ENCODE assay signal across 1 cellular context in the genomic region with DNA sequence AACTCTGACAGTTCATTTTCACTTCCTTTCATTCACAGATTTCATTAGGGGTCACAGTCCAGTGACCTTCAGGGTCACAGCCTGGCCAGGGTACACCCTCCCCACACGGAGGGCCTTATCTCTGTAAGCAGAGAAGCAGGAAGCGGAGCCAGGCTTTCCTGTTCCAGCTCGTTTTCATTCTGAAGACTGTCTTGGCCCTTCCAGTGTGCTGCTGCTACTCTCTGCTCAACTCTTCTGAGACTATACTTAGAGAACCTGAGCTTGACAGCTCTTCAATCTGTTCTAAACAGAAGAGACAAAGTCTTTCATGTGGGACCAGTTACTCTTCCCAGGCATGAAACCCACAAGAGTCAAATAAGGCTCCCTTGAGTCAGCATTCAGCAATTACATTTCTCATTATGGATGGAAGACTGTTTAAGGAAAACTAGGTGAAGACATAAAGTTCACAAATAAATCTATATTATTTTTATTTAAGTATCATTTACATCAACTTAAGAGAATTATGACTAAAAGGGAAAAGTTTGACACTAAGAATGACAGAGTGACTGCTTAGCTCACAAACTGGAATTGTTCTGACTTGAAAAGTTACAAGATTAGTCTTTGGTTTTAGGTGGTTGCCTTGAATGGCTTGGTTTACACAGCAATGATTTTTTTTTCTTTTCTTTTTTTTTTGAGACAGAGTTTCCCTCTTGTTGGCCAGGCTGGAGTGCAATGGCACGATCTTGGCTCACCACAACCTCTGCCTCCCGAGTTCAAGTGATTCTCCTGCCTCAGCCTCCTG.
TF ChIP-seq lines count a peak whose summit lies in the region.

No MANE protein-coding gene starts in this region.

TF ChIP-seq in K562, 482 proteins besides CTCF, POLR2A, EP300 and RAD21 (continues in another document):
- TF ChIP-seq ZBTB40 (IDR thresholded peaks at IDR 0.05) (0 out of 2 replicates have a peak, but pooled peaks have one; percentile 25), ZBTB40 (CRISPR knock-in tag; IDR thresholded peaks at IDR 0.05) (no peak), TBL1XR1 (IDR thresholded peaks at IDR 0.05; ENCODE audit: low read length in 2 of 2) (peak in 1 of 2 experiments; percentile 65; a peak in 2 of 4 replicates), POLR2AphosphoS5 (IDR thresholded peaks at IDR 0.05; ENCODE audit: control insufficient read depth, insufficient read depth, low read depth, low read length) (peak; percentile 70; the same call in 1 of the 2 replicates), MAZ (CRISPR knock-in tag; conservative IDR thresholded peaks at IDR 0.05 in 1 of 2, IDR thresholded peaks at IDR 0.05 in 1 of 2) (peak; percentile 27 to 64; a peak in 2 of 4 replicates), ZNF184 (CRISPR knock-in tag; IDR thresholded peaks at IDR 0.05) (no peak), CBFA2T3 (IDR thresholded peaks at IDR 0.05) (peak; percentile 93), HNRNPH1 (optimal IDR thresholded peaks at IDR 0.05; ENCODE audit: low read depth, low read length) (no peak), CREB1 (IDR thresholded peaks at IDR 0.05) (0 out of 2 replicates have a peak, but pooled peaks have one; percentile 16), CREB1 (CRISPR knock-in tag; IDR thresholded peaks at IDR 0.05) (no peak), ETS2 (tag; IDR thresholded peaks at IDR 0.05; ENCODE audit: borderline replicate concordance, poor library complexity, severe bottlenecking) (no peak), SIX5 (IDR thresholded peaks at IDR 0.05; ENCODE audit: borderline replicate concordance in 1 of 2, insufficient read depth in 1 of 2, low read depth in 1 of 2, low read length in 2 of 2) (0 out of 4 replicates have a peak, but pooled peaks of 1 of the 2 experiments have one; percentile 4), HDAC1 (IDR thresholded peaks at IDR 0.05) (peak in 1 of 2 experiments; percentile 84; a peak in 2 of 4 replicates), DEAF1 (CRISPR knock-in tag; IDR thresholded peaks at IDR 0.05) (no peak), MTF1 (CRISPR knock-in tag; IDR thresholded peaks at IDR 0.05; ENCODE audit: borderline replicate concordance) (no peak), LEF1 (IDR thresholded peaks at IDR 0.05) (peak; percentile 84), ZBTB7A (IDR thresholded peaks at IDR 0.05; ENCODE audit: borderline replicate concordance, control insufficient read depth, low read depth, low read length) (peak; percentile 82; the same call in 1 of the 2 replicates), DPF2 (IDR thresholded peaks at IDR 0.05) (peak; percentile 81), STAT5B (CRISPR knock-in tag; IDR thresholded peaks at IDR 0.05) (no peak), RFX5 (IDR thresholded peaks at IDR 0.05; ENCODE audit: low read depth, low read length) (no peak), ATF1 (CRISPR knock-in tag; IDR thresholded peaks at IDR 0.05) (no peak), ATF1 (tag; IDR thresholded peaks at IDR 0.05) (peak; percentile 44), KDM4B (IDR thresholded peaks at IDR 0.05; ENCODE audit: borderline replicate concordance in 2 of 2, low read depth in 1 of 2) (no peak), FOXK2 (conservative IDR thresholded peaks at IDR 0.05 in 1 of 2, IDR thresholded peaks at IDR 0.05 in 1 of 2; ENCODE audit: low read depth in 2 of 2) (no peak; a peak in 1 of 4 replicates), ETV6 (IDR thresholded peaks at IDR 0.05; ENCODE audit: borderline replicate concordance in 1 of 2, low read depth in 2 of 2, low read length in 1 of 2) (peak; percentile 82 to 96; a peak in 3 of 4 replicates), ETV6 (CRISPR knock-in tag; IDR thresholded peaks at IDR 0.05; ENCODE audit: borderline replicate concordance) (no peak), NFE2L1 (tag; IDR thresholded peaks at IDR 0.05; ENCODE audit: borderline replicate concordance, low read depth) (no peak), ARID2 (IDR thresholded peaks at IDR 0.05) (no peak), OTX1 (CRISPR knock-in tag; IDR thresholded peaks at IDR 0.05) (no peak), ZNF133 (CRISPR knock-in tag; IDR thresholded peaks at IDR 0.05) (no peak), ZNF347 (CRISPR knock-in tag; IDR thresholded peaks at IDR 0.05; ENCODE audit: low read depth) (no peak), ATF7 (IDR thresholded peaks at IDR 0.05) (peak; percentile 15; the same call in 1 of the 2 replicates), FOSL1 (tag; conservative IDR thresholded peaks at IDR 0.05) (0 out of 2 replicates have a peak, but pooled peaks have one; percentile 17), GATA2 (CRISPR knock-in tag; IDR thresholded peaks at IDR 0.05) (peak; percentile 82), PML (IDR thresholded peaks at IDR 0.05; ENCODE audit: low read length) (peak; percentile 62; the same call in 1 of the 2 replicates), AFF4 (CRISPR knock-in tag; IDR thresholded peaks at IDR 0.05) (no peak), SMAD4 (CRISPR knock-in tag; conservative IDR thresholded peaks at IDR 0.05) (peak; percentile 67; the same call in 1 of the 2 replicates), ZNF212 (CRISPR knock-in tag; IDR thresholded peaks at IDR 0.05) (no peak), ZNF830 (CRISPR knock-in tag; IDR thresholded peaks at IDR 0.05) (no peak), ELF4 (CRISPR knock-in tag; IDR thresholded peaks at IDR 0.05) (0 out of 2 replicates have a peak, but pooled peaks have one; percentile 27)
- TF ChIP-seq, protein P1, sequence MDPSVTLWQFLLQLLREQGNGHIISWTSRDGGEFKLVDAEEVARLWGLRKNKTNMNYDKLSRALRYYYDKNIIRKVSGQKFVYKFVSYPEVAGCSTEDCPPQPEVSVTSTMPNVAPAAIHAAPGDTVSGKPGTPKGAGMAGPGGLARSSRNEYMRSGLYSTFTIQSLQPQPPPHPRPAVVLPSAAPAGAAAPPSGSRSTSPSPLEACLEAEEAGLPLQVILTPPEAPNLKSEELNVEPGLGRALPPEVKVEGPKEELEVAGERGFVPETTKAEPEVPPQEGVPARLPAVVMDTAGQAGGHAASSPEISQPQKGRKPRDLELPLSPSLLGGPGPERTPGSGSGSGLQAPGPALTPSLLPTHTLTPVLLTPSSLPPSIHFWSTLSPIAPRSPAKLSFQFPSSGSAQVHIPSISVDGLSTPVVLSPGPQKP (CRISPR knock-in tag; IDR thresholded peaks at IDR 0.05): no peak
- TF ChIP-seq, protein P2, sequence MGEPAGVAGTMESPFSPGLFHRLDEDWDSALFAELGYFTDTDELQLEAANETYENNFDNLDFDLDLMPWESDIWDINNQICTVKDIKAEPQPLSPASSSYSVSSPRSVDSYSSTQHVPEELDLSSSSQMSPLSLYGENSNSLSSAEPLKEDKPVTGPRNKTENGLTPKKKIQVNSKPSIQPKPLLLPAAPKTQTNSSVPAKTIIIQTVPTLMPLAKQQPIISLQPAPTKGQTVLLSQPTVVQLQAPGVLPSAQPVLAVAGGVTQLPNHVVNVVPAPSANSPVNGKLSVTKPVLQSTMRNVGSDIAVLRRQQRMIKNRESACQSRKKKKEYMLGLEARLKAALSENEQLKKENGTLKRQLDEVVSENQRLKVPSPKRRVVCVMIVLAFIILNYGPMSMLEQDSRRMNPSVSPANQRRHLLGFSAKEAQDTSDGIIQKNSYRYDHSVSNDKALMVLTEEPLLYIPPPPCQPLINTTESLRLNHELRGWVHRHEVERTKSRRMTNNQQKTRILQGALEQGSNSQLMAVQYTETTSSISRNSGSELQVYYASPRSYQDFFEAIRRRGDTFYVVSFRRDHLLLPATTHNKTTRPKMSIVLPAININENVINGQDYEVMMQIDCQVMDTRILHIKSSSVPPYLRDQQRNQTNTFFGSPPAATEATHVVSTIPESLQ (CRISPR knock-in tag; IDR thresholded peaks at IDR 0.05): no peak
